30 cellular contexts compared by ENCODE assay signal in genomic region chr19:4432918-4433506, GRCh38.
"Had no signal": no experiment of that assay in that cellular context is flagged by ENCODE, and none has a peak within 500 bp of the region (broad histone marks: within the 10 kb centered on the region; RNA-seq: fewer than 3 reads in every experiment).

No MANE protein-coding gene starts in this region.

- H3K4me1 ChIP-seq: adrenal gland, body of pancreas, esophagus squamous epithelium, gastroesophageal sphincter had no signal

- H3K27me3 ChIP-seq: adrenal gland, body of pancreas, esophagus squamous epithelium, gastroesophageal sphincter had no signal

- H3K27ac ChIP-seq: adrenal gland, epithelial cell of prostate, esophagus squamous epithelium, gastroesophageal sphincter, WERI-Rb-1 had no signal

- H3K9me3 Mint-ChIP-seq: activated B cell treated with CpG ODN at 0.5 μM for 24 hours; activated CD8-positive, alpha-beta T cell treated with anti-CD3 and anti-CD28 coated beads for 36 hours; activated naive CD4-positive, alpha-beta T cell treated with anti-CD3 and anti-CD28 coated beads for 36 hours; activated naive CD4-positive, alpha-beta T cell treated with anti-CD3 and anti-CD28 coated beads, Interleukin-2, amount 50 U/mL, for 24 hours; activated naive CD8-positive, alpha-beta T cell treated with anti-CD3 and anti-CD28 coated beads for 36 hours; activated naive CD8-positive, alpha-beta T cell treated with anti-CD3 and anti-CD28 coated beads, Interleukin-2, amount 50 U/mL, for 24 hours; activated T-cell treated with anti-CD3 and anti-CD28 coated beads, Interleukin-2, amount 50 U/mL, for 4 hours; activated T-helper 17 cell treated with anti-CD3 and anti-CD28 coated beads, Interleukin-2, amount 50 U/mL, for 72 hours; T-cell; T-helper 1 cell treated with Interleukin-12 subunit alpha and Interleukin-12 subunit beta and Interleukin-4 antibody, amounts not matched to agents 30 μg/mL and 1 μg/mL, for 36 hours; T-helper 2 cell treated with Interferon-gamma antibody and Interleukin-4, amounts not matched to agents 5 μg/mL and 100 μg/mL, for 36 hours had no signal

- H3K36me3 ChIP-seq: adrenal gland had no signal

- DNase-seq: activated B cell treated with CpG ODN at 0.5 μM for 24 hours; activated CD4-positive, alpha-beta T cell treated with anti-CD3 and anti-CD28 coated beads for 48 hours; activated CD4-positive, alpha-beta T cell treated with anti-CD3 and anti-CD28 coated beads, Interleukin-2, amount 50 U/mL, for 1 hour; activated CD4-positive, alpha-beta T cell treated with anti-CD3 and anti-CD28 coated beads, Interleukin-2, amount 50 U/mL, for 48 hours; activated CD8-positive, alpha-beta memory T cell treated with anti-CD3 and anti-CD28 coated beads for 24 hours; activated CD8-positive, alpha-beta T cell treated with anti-CD3 and anti-CD28 coated beads for 36 hours; activated effector memory CD4-positive, alpha-beta T cell treated with Interleukin-2 at 50 U/mL for 16 hours; activated naive CD4-positive, alpha-beta T cell treated with anti-CD3 and anti-CD28 coated beads for 36 hours; activated naive CD8-positive, alpha-beta T cell treated with anti-CD3 and anti-CD28 coated beads for 36 hours; activated naive CD8-positive, alpha-beta T cell treated with anti-CD3 and anti-CD28 coated beads, Interleukin-2, amount 50 U/mL, for 24 hours; activated T-cell treated with anti-CD3 and anti-CD28 coated beads, Interleukin-2, amount 50 U/mL, for 4 hours; adrenal gland; aorta; body of pancreas; caudate nucleus; cortex of kidney; dermis blood vessel endothelial cell; effector CD8-positive, alpha-beta T cell; esophagus squamous epithelium; foreskin melanocyte; T-cell; T1000; WERI-Rb-1 had no signal

- ATAC-seq: activated CD4-positive, CD25-positive, alpha-beta regulatory T cell treated with anti-CD3 and anti-CD28 coated beads, Interleukin-2, amount 50 U/mL, for 24 hours; activated CD8-positive, alpha-beta T cell treated with anti-CD3 and anti-CD28 coated beads for 36 hours; activated naive CD8-positive, alpha-beta T cell treated with anti-CD3 and anti-CD28 coated beads, Interleukin-2, amount 50 U/mL, for 24 hours; activated T-cell treated with anti-CD3 and anti-CD28 coated beads, Interleukin-2, amount 50 U/mL, for 4 hours; activated T-helper 17 cell treated with anti-CD3 and anti-CD28 coated beads, Interleukin-2, amount 50 U/mL, for 72 hours; body of pancreas; gastroesophageal sphincter; T-cell had no signal

- H3K27ac Mint-ChIP-seq: activated CD8-positive, alpha-beta T cell treated with anti-CD3 and anti-CD28 coated beads for 36 hours; activated naive CD4-positive, alpha-beta T cell treated with anti-CD3 and anti-CD28 coated beads for 36 hours; activated naive CD4-positive, alpha-beta T cell treated with anti-CD3 and anti-CD28 coated beads, Interleukin-2, amount 50 U/mL, for 24 hours; activated naive CD8-positive, alpha-beta T cell treated with anti-CD3 and anti-CD28 coated beads for 36 hours; activated naive CD8-positive, alpha-beta T cell treated with anti-CD3 and anti-CD28 coated beads, Interleukin-2, amount 50 U/mL, for 24 hours; activated T-helper 17 cell treated with anti-CD3 and anti-CD28 coated beads, Interleukin-2, amount 50 U/mL, for 72 hours; T-cell; T-helper 1 cell treated with Interleukin-12 subunit alpha and Interleukin-12 subunit beta and Interleukin-4 antibody, amounts not matched to agents 30 μg/mL and 1 μg/mL, for 36 hours; T-helper 2 cell treated with Interferon-gamma antibody and Interleukin-4, amounts not matched to agents 5 μg/mL and 100 μg/mL, for 36 hours had no signal

- H3K4me3 ChIP-seq: adrenal gland, body of pancreas, esophagus squamous epithelium, gastroesophageal sphincter had no signal

- H3K27me3 Mint-ChIP-seq: activated B cell treated with CpG ODN at 0.5 μM for 24 hours; activated CD8-positive, alpha-beta T cell treated with anti-CD3 and anti-CD28 coated beads for 36 hours; activated naive CD4-positive, alpha-beta T cell treated with anti-CD3 and anti-CD28 coated beads, Interleukin-2, amount 50 U/mL, for 24 hours; activated naive CD8-positive, alpha-beta T cell treated with anti-CD3 and anti-CD28 coated beads for 36 hours; activated naive CD8-positive, alpha-beta T cell treated with anti-CD3 and anti-CD28 coated beads, Interleukin-2, amount 50 U/mL, for 24 hours; activated T-helper 17 cell treated with anti-CD3 and anti-CD28 coated beads, Interleukin-2, amount 50 U/mL, for 72 hours; T-cell had no signal

- H3K4me3 Mint-ChIP-seq: activated CD8-positive, alpha-beta T cell treated with anti-CD3 and anti-CD28 coated beads for 36 hours; activated naive CD4-positive, alpha-beta T cell treated with anti-CD3 and anti-CD28 coated beads for 36 hours; activated naive CD4-positive, alpha-beta T cell treated with anti-CD3 and anti-CD28 coated beads, Interleukin-2, amount 50 U/mL, for 24 hours; activated naive CD8-positive, alpha-beta T cell treated with anti-CD3 and anti-CD28 coated beads for 36 hours; activated naive CD8-positive, alpha-beta T cell treated with anti-CD3 and anti-CD28 coated beads, Interleukin-2, amount 50 U/mL, for 24 hours; activated T-cell treated with anti-CD3 and anti-CD28 coated beads, Interleukin-2, amount 50 U/mL, for 4 hours; activated T-helper 17 cell treated with anti-CD3 and anti-CD28 coated beads, Interleukin-2, amount 50 U/mL, for 72 hours; T-cell; T-helper 1 cell treated with Interleukin-12 subunit alpha and Interleukin-12 subunit beta and Interleukin-4 antibody, amounts not matched to agents 30 μg/mL and 1 μg/mL, for 36 hours; T-helper 2 cell treated with Interferon-gamma antibody and Interleukin-4, amounts not matched to agents 5 μg/mL and 100 μg/mL, for 36 hours had no signal

- H3K4me1 Mint-ChIP-seq: activated naive CD4-positive, alpha-beta T cell treated with anti-CD3 and anti-CD28 coated beads, Interleukin-2, amount 50 U/mL, for 24 hours; activated naive CD8-positive, alpha-beta T cell treated with anti-CD3 and anti-CD28 coated beads for 36 hours; activated T-helper 17 cell treated with anti-CD3 and anti-CD28 coated beads, Interleukin-2, amount 50 U/mL, for 72 hours; T-cell had no signal

- H3K9me3 ChIP-seq: adrenal gland, body of pancreas, esophagus squamous epithelium, gastroesophageal sphincter had no signal
